ENCODE assay signal across 32 cellular contexts in the genomic region with DNA sequence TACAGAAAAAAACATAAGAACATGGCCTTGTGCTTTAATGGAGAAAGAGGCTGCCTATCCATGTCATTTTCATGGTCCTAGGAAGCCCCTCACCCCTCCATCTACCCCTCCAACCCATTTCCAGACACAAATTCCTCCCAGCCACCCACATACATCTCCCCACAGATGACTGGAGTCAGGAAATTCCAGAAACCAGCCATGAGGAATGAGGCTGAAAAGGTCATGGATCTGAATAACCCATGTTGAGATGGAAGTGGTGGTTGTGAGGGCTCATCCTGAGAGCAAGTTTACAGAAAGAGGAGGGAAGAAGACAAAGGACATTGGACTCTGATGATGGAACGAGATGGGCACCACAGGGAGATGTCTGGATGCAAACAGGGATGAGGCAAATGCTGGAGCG. TPM values are rescaled to one million over a fixed set of nuclear protein-coding genes. Genes with fewer than 3 reads are reported as not detected.
"Had no signal": no experiment of that assay in that cellular context is flagged by ENCODE, and none has a peak within 500 bp of the region (broad histone marks: within the 10 kb centered on the region; RNA-seq: fewer than 3 reads in every experiment).

No MANE protein-coding gene starts in this region.

- H3K27ac Mint-ChIP-seq: dendritic cell treated with granulocyte-macrophage colony-stimulating factor and Interleukin-4, amounts not matched to agents 40 ng/mL and 50 ng/mL, for 4 days; endodermal cell; natural killer cell; type B pancreatic cell had no signal

- H3K27ac ChIP-seq: colonic mucosa, epithelial cell of prostate, esophagus muscularis mucosa, foreskin keratinocyte, gastroesophageal sphincter, heart left ventricle, hepatocyte, lower lobe of right lung, pancreas, right lobe of liver, testis, tibial artery had no signal

- H2AFZ ChIP-seq: hepatocyte had no signal

- H3K36me3 ChIP-seq: colonic mucosa, esophagus muscularis mucosa, gastroesophageal sphincter, heart left ventricle, lower lobe of right lung, pancreas, right lobe of liver, tibial artery had no signal

- H3K4me1 Mint-ChIP-seq: natural killer cell had no signal

- ATAC-seq: foreskin keratinocyte; gastroesophageal sphincter; heart left ventricle; left colon; left ventricle myocardium superior; lower lobe of right lung; natural killer cell; pancreas; right lobe of liver; stimulated activated naive CD8-positive, alpha-beta T cell treated with anti-CD3 and anti-CD28 coated beads, Interleukin-15, Interleukin-2, amounts not matched to agents 100 U/mL and 50 U/mL, for 24 hours had no signal

- H3K27me3 Mint-ChIP-seq: dendritic cell treated with granulocyte-macrophage colony-stimulating factor and Interleukin-4, amounts not matched to agents 40 ng/mL and 50 ng/mL, for 4 days; type B pancreatic cell had no signal

- H3K9me3 ChIP-seq: colonic mucosa, esophagus muscularis mucosa, gastroesophageal sphincter, heart left ventricle, lower lobe of right lung, pancreas, right lobe of liver, testis, tibial artery had no signal

- H3K4me1 ChIP-seq: colonic mucosa, esophagus muscularis mucosa, gastroesophageal sphincter, heart left ventricle, lower lobe of right lung, pancreas, right lobe of liver, testis, tibial artery had no signal

- H3K79me2 ChIP-seq: hepatocyte had no signal

- H3K4me3 Mint-ChIP-seq: dendritic cell treated with granulocyte-macrophage colony-stimulating factor and Interleukin-4, amounts not matched to agents 40 ng/mL and 50 ng/mL, for 4 days; endodermal cell; natural killer cell; type B pancreatic cell had no signal

- H3K4me3 ChIP-seq: colonic mucosa, esophagus muscularis mucosa, gastroesophageal sphincter, heart left ventricle, hepatocyte, lower lobe of right lung, pancreas, right lobe of liver, testis, tibial artery had no signal

- H3K27me3 ChIP-seq: colonic mucosa, esophagus muscularis mucosa, foreskin keratinocyte, gastroesophageal sphincter, hepatocyte, pancreas, right lobe of liver, testis, tibial artery had no signal

- DNase-seq: colonic mucosa; effector CD8-positive, alpha-beta T cell; endodermal cell; foreskin keratinocyte; heart left ventricle; kidney; left colon; left ventricle myocardium superior; lower lobe of right lung; natural killer cell; pancreas; right lobe of liver; small intestine; stimulated activated CD4-positive, alpha-beta T cell treated with anti-CD3 and anti-CD28 coated beads, Interleukin-12 subunit alpha, Interleukin-12 subunit beta, amount 100 ng/mL, for 4 hours; stimulated activated CD4-positive, alpha-beta T cell treated with anti-CD3 and anti-CD28 coated beads, Interleukin-1b, Interleukin-23, amount 100 ng/mL, for 48 hours; stimulated activated CD4-positive, alpha-beta T cell treated with anti-CD3 and anti-CD28 coated beads, Interleukin-4, amount 100 ng/mL, for 1 hour; stimulated activated CD8-positive, alpha-beta memory T cell treated with anti-CD3 and anti-CD28 coated beads, Interleukin-4, amount 100 ng/mL, for 48 hours; stimulated activated naive CD8-positive, alpha-beta T cell treated with anti-CD3 and anti-CD28 coated beads, Interleukin-15, Interleukin-2, amounts not matched to agents 100 U/mL and 50 U/mL, for 24 hours; substantia nigra; testis; tibial artery had no signal

- H3K4me2 ChIP-seq: hepatocyte had no signal

- H3K9me3 Mint-ChIP-seq: dendritic cell treated with granulocyte-macrophage colony-stimulating factor and Interleukin-4, amounts not matched to agents 40 ng/mL and 50 ng/mL, for 4 days; endodermal cell; type B pancreatic cell had no signal

- H3K36me3 Mint-ChIP-seq: natural killer cell, type B pancreatic cell had no signal

RNA-seq across cellular contexts. Expression of a gene that starts 23.9 kb away (rescaled TPM):
- total RNA-seq: chondrocyte, colonic mucosa, endodermal cell, esophagus muscularis mucosa, fibroblast of lung, gastroesophageal sphincter, heart left ventricle, hepatocyte, left colon, left ventricle myocardium superior, lower lobe of right lung, pancreas, posterior vena cava, pulmonary artery endothelial cell, right lobe of liver had no signal
- polyA plus RNA-seq: fibroblast of lung, foreskin keratinocyte, heart left ventricle, hepatocyte, pancreas, small intestine, urinary bladder had no signal
